ENCODE assay signal across 18 cellular contexts in genomic region chr11:71554996-71555395, GRCh38. TPM values are rescaled to one million over a fixed set of nuclear protein-coding genes. Genes with fewer than 3 reads are reported as not detected.
DNase-seq lines count a peak whose midpoint lies in the region; ATAC-seq and TF ChIP-seq lines count a peak whose summit lies in the region.
"Had no signal": no experiment of that assay in that cellular context is flagged by ENCODE, and none has a peak within 500 bp of the region (broad histone marks: within the 10 kb centered on the region; RNA-seq: fewer than 3 reads in every experiment).

No MANE protein-coding gene starts in this region.

- H4K20me1 ChIP-seq in Karpas-422 (ENCODE audit: insufficient read depth, low read depth, low read length) (no peaks in the 10 kb centered on the region), MM.1S (ENCODE audit: insufficient read depth, low read length) (no peaks in the 10 kb centered on the region)
- H4K20me1 ChIP-seq: BLaER1 treated with 17β-estradiol and CSF1 and Interleukin-3, amounts not matched to agents 10 nM and 100 nM had no signal

- no peaks in the 10 kb centered on the region for H3K4me1 ChIP-seq in Karpas-422 (ENCODE audit: low read length)
- no peaks in the 10 kb centered on the region for H3K4me1 ChIP-seq in MM.1S (ENCODE audit: low read length)
- H3K4me1 ChIP-seq: A549, Caco-2 had no signal

- H3K4me2 ChIP-seq in Karpas-422 (ENCODE audit: low read depth, low read length, poor library complexity, severe bottlenecking) = no peak overlapping the region
- H3K4me2 ChIP-seq in MM.1S (ENCODE audit: low read depth, low read length) = no peak overlapping the region
- H3K4me2 ChIP-seq: A549; BLaER1 treated with 17β-estradiol and CSF1 and Interleukin-3, amounts not matched to agents 10 nM and 100 nM had no signal

- H3K27me3 ChIP-seq in Karpas-422 (ENCODE audit: low read length) = no peaks in the 10 kb centered on the region
- peaks cover 32% of the 10 kb centered on the region for H3K27me3 ChIP-seq in MM.1S (replicated peaks; ENCODE audit: insufficient read depth, low read length)
- H3K27me3 ChIP-seq: BLaER1 treated with 17β-estradiol and CSF1 and Interleukin-3, amounts not matched to agents 10 nM and 100 nM had no signal

- TF ChIP-seq CTCF in MM.1S (IDR thresholded peaks at IDR 0.05; ENCODE audit: low read length) = no peak

- no peak for ATAC-seq in stimulated activated naive CD8-positive, alpha-beta T cell treated with anti-CD3 and anti-CD28 coated beads, Interleukin-15, Interleukin-2, amounts not matched to agents 100 U/mL and 50 U/mL, for 24 hours
- ATAC-seq: A549; CD8-positive, alpha-beta T cell had no signal

- H3K9me3 ChIP-seq in Karpas-422 (ENCODE audit: low read length) (no peaks in the 10 kb centered on the region), MM.1S (replicated peaks; ENCODE audit: insufficient read depth, low read length) (no peaks in the 10 kb centered on the region)
- H3K9me3 ChIP-seq: A549; BLaER1 treated with 17β-estradiol and CSF1 and Interleukin-3, amounts not matched to agents 10 nM and 100 nM had no signal

- intact Hi-C loops in posterior vena cava (cut with DNase I) = no loop called here

- DNase-seq in Karpas-422 (peak; percentile 19), mesenteric fat pad (ENCODE audit: low spot score) (peak; percentile 57), posterior vena cava (ENCODE audit: low spot score) (peak; percentile 50), A172 (ENCODE audit: low spot score) (no peak), MM.1S (no peak)
- no peak for DNase-seq in stimulated activated naive CD8-positive, alpha-beta T cell treated with anti-CD3 and anti-CD28 coated beads, Interleukin-15, Interleukin-2, amounts not matched to agents 100 U/mL and 50 U/mL, for 24 hours
- DNase-seq: 8988T; AML-193; Calu3; CD4-positive, alpha-beta T cell; CD8-positive, alpha-beta T cell; DMS79 treated with DMSO at 0.1 percent for 48 hours; GF-D8 had no signal

- H3K79me2 ChIP-seq in Karpas-422 (ENCODE audit: low read length) (no peaks in the 10 kb centered on the region), MM.1S (ENCODE audit: low read length) (no peaks in the 10 kb centered on the region)

- H2AFZ ChIP-seq in Karpas-422 (ENCODE audit: low read length) (no peak overlapping the region), MM.1S (ENCODE audit: low read length) (no peak overlapping the region)

- no peaks in the 10 kb centered on the region for H3K36me3 ChIP-seq in Karpas-422 (ENCODE audit: insufficient read depth, low read length)
- no peaks in the 10 kb centered on the region for H3K36me3 ChIP-seq in MM.1S (replicated peaks; ENCODE audit: insufficient read depth, low read length)
- H3K36me3 ChIP-seq: BLaER1 treated with 17β-estradiol and CSF1 and Interleukin-3, amounts not matched to agents 10 nM and 100 nM had no signal

- no peak overlapping the region for H3K27ac ChIP-seq in Karpas-422 (ENCODE audit: low read length)
- no peak overlapping the region for H3K27ac ChIP-seq in MM.1S (ENCODE audit: low read length)
- H3K27ac ChIP-seq: A549; BLaER1 treated with 17β-estradiol and CSF1 and Interleukin-3, amounts not matched to agents 10 nM and 100 nM; C4-2B had no signal

- no peaks in the 10 kb centered on the region for H3K9me2 ChIP-seq in Karpas-422 (replicated peaks; ENCODE audit: insufficient read depth, low read length)
- H3K9me2 ChIP-seq in MM.1S (replicated peaks; ENCODE audit: insufficient read depth, low read length) = no peaks in the 10 kb centered on the region

- H3K4me3 ChIP-seq in Karpas-422 (ENCODE audit: low read length) (no peak overlapping the region), MM.1S (ENCODE audit: low read length) (no peak overlapping the region)
- H3K4me3 ChIP-seq: A549; BLaER1 treated with 17β-estradiol and CSF1 and Interleukin-3, amounts not matched to agents 10 nM and 100 nM had no signal

- H3K9ac ChIP-seq in Karpas-422 (ENCODE audit: low read length) (no peak overlapping the region), MM.1S (ENCODE audit: low read length) (no peak overlapping the region)
- H3K9ac ChIP-seq: BLaER1 treated with 17β-estradiol and CSF1 and Interleukin-3, amounts not matched to agents 10 nM and 100 nM had no signal

- no peaks in the 10 kb centered on the region for H3F3A ChIP-seq in MM.1S (ENCODE audit: insufficient read depth, low read length)

RNA-seq across cellular contexts. Expression of gene KRTAP5-9, which starts 6.8 kb away (rescaled TPM):
- total RNA-seq in Karpas-422 (2014; rRNA removed; shearing (Covaris generic); ENCODE audit: low replicate concordance) = not detected in 2 replicates
- not detected for total RNA-seq in mesenteric fat pad
- total RNA-seq in posterior vena cava = under 1 TPM; 0.19 to 0.37 TPM
- total RNA-seq in A172 (2014; rRNA removed; shearing (Covaris generic)) = not detected in 2 replicates
- total RNA-seq: Caco-2; Calu3; CD8-positive, alpha-beta T cell had no signal

RNA-seq across cellular contexts. Expression of gene KRTAP5-10, which starts 10.4 kb away (rescaled TPM):
- not detected in 2 replicates for total RNA-seq in Karpas-422 (2014; rRNA removed; shearing (Covaris generic); ENCODE audit: low replicate concordance)
- not detected for total RNA-seq in mesenteric fat pad
- not detected for total RNA-seq in posterior vena cava
- not detected in 2 replicates for total RNA-seq in A172 (2014; rRNA removed; shearing (Covaris generic))
- total RNA-seq: B cell; Caco-2; Calu3; CD4-positive, alpha-beta T cell; CD8-positive, alpha-beta T cell had no signal

RNA-seq across cellular contexts. Expression of gene KRTAP5-8, which starts 17.2 kb away (rescaled TPM):
- total RNA-seq in Karpas-422 (2014; rRNA removed; shearing (Covaris generic); ENCODE audit: low replicate concordance) = not detected in 2 replicates
- total RNA-seq in mesenteric fat pad = not detected
- not detected for total RNA-seq in posterior vena cava
- not detected in 2 replicates for total RNA-seq in A172 (2014; rRNA removed; shearing (Covaris generic))
- total RNA-seq: Caco-2; Calu3; CD4-positive, alpha-beta T cell had no signal

RNA-seq across cellular contexts. Expression of gene KRTAP5-11, which starts 27.7 kb away (rescaled TPM):
- total RNA-seq in Karpas-422 (2014; rRNA removed; shearing (Covaris generic); ENCODE audit: low replicate concordance) = not detected in 2 replicates
- total RNA-seq in mesenteric fat pad (not detected), posterior vena cava (not detected)
- total RNA-seq in A172 (2014; rRNA removed; shearing (Covaris generic)) = not detected in 2 replicates
- total RNA-seq: B cell; Caco-2; Calu3; CD4-positive, alpha-beta T cell; CD8-positive, alpha-beta T cell had no signal

RNA-seq across cellular contexts. Expression of gene KRTAP5-7, which starts 27.9 kb away (rescaled TPM):
- total RNA-seq in Karpas-422 (2014; rRNA removed; shearing (Covaris generic); ENCODE audit: low replicate concordance) = 1.5 TPM in 1 of 2 replicates, not detected in the other
- total RNA-seq in mesenteric fat pad = 0.39 TPM
- total RNA-seq in posterior vena cava = under 1 TPM in 1 of 2 donors, not detected in 1; 0.24 TPM
- not detected in 2 replicates for total RNA-seq in A172 (2014; rRNA removed; shearing (Covaris generic))
- total RNA-seq: Caco-2; Calu3; CD4-positive, alpha-beta T cell; CD8-positive, alpha-beta T cell had no signal

Comparison
In these comparisons a context has a peak if more than half of its experiments do, and no peak if none do; other contexts are left out.
1. DNase-seq: peak in Karpas-422 (single experiment), mesenteric fat pad (single experiment) and posterior vena cava (single experiment); none in A172 (single experiment), stimulated activated naive CD8-positive, alpha-beta T cell treated with anti-CD3 and anti-CD28 coated beads, Interleukin-15, Interleukin-2, amounts not matched to agents 100 U/mL and 50 U/mL, for 24 hours (single experiment) and MM.1S (single experiment).